Comparison of ENCODE assay signal across 15 cellular contexts in the genomic region with DNA sequence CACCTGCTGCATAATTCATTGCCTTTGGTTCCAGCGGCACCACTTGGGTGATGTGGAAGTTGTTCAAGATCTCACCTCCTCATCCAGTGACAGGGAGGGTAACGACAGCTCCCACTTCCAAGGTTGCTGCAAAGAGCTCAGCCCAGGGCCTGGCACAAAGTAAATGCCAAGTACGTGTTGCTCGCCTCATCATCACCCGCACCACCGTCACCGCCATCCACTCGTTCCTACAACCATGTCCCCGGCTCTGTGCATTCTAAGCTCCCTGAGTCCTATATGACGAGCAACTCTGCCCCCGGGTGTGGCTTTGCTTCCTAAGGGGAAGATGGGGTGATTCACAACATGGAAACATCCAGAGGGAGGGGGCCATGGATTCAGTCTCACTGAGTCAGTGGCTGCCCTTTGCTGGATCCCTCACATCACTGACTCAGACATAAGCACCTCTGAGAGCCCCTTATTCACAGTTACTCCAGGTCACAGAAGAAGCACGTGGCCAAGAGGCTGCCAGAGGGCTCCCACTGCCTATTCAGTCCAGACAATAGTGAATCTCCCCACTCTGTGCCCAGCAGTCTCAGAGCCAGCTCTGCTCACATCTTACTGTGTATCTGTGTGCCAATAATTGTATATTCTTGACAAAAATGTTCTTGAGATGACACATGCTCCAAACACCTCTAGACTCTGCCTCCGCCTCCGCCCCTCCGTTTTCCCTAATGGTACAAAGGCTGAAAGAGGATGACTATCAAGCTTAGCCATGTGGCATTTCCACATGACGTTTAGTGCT.
A peak's percentile ranks its signal among the peaks of the same experiment; 100 is the strongest.
DNase-seq lines count a peak whose midpoint lies in the region; TF ChIP-seq lines count a peak whose summit lies in the region.
"Had no signal": no experiment of that assay in that cellular context is flagged by ENCODE, and none has a peak within 500 bp of the region (broad histone marks: within the 10 kb centered on the region; RNA-seq: fewer than 3 reads in every experiment).

No MANE protein-coding gene starts in this region.

- H2AK5ac ChIP-seq in mesendoderm (ENCODE audit: low read length): no peak overlapping the region

- H3F3A ChIP-seq in MM.1S (ENCODE audit: insufficient read depth, low read length): no peaks in the 10 kb centered on the region

- TF ChIP-seq CTCF in fibroblast of mammary gland (conservative IDR thresholded peaks at IDR 0.05; ENCODE audit: control insufficient read depth, insufficient read depth, low read depth, low read length): no peak
- TF ChIP-seq CTCF in MM.1S (IDR thresholded peaks at IDR 0.05; ENCODE audit: low read length): no peak

- H3K9me2 ChIP-seq in MM.1S (replicated peaks; ENCODE audit: insufficient read depth, low read length): no peaks in the 10 kb centered on the region

- H3K9me3 ChIP-seq in MM.1S (replicated peaks; ENCODE audit: insufficient read depth, low read length): no peaks in the 10 kb centered on the region
- H3K9me3 ChIP-seq: esophagus squamous epithelium had no signal

- H2BK15ac ChIP-seq in mesendoderm (replicated peaks; ENCODE audit: low read depth): no peak overlapping the region

- H3K27me3 ChIP-seq in MM.1S (replicated peaks; ENCODE audit: insufficient read depth, low read length) (no peaks in the 10 kb centered on the region), mesendoderm (ENCODE audit: insufficient read depth, low read length, poor library complexity) (no peaks in the 10 kb centered on the region)
- H3K27me3 ChIP-seq: esophagus squamous epithelium had no signal

- H3K4me2 ChIP-seq in MM.1S (ENCODE audit: low read depth, low read length) (no peak overlapping the region), mesendoderm (ENCODE audit: low read length) (no peak overlapping the region)

- H3K4me3 ChIP-seq in fibroblast of mammary gland (ENCODE audit: control insufficient read depth, low read depth, low read length): no peak overlapping the region
- no peak overlapping the region for H3K4me3 ChIP-seq in skeletal muscle cell (ENCODE audit: low read depth, low read length)
- H3K4me3 ChIP-seq in MM.1S (ENCODE audit: low read length): no peak overlapping the region
- H3K4me3 ChIP-seq in mesendoderm (ENCODE audit: low read length): no peak overlapping the region
- H3K4me3 ChIP-seq: esophagus squamous epithelium had no signal

- no peak overlapping the region for H4K8ac ChIP-seq in mesendoderm (ENCODE audit: low read depth, low read length)

- H2AFZ ChIP-seq in MM.1S (ENCODE audit: low read length): no peak overlapping the region

- H3K79me2 ChIP-seq in MM.1S (ENCODE audit: low read length) (no peaks in the 10 kb centered on the region), mesendoderm (ENCODE audit: control insufficient read depth, insufficient read depth, low read length) (no peaks in the 10 kb centered on the region)

- H3K23ac ChIP-seq in mesendoderm (ENCODE audit: low read length): no peak overlapping the region

- H3K27ac ChIP-seq in MM.1S (ENCODE audit: low read length) (no peak overlapping the region), mesendoderm (ENCODE audit: low read depth, low read length) (no peak overlapping the region)
- H3K27ac ChIP-seq: esophagus squamous epithelium had no signal

- H2BK120ac ChIP-seq in mesendoderm (ENCODE audit: low read depth, low read length): no peak overlapping the region

- H3K4me1 ChIP-seq in MM.1S (ENCODE audit: low read length) (no peaks in the 10 kb centered on the region), mesendoderm (ENCODE audit: control insufficient read depth, low read depth, low read length) (peaks cover 2% of the 10 kb centered on the region)
- H3K4me1 ChIP-seq: esophagus squamous epithelium had no signal

- no peak overlapping the region for H4K5ac ChIP-seq in mesendoderm (ENCODE audit: low read length)

- H3K9ac ChIP-seq in MM.1S (ENCODE audit: low read length): no peak overlapping the region
- no peak overlapping the region for H3K9ac ChIP-seq in mesendoderm (ENCODE audit: low read length)

- no peaks in the 10 kb centered on the region for H4K20me1 ChIP-seq in MM.1S (ENCODE audit: insufficient read depth, low read length)

- no peak overlapping the region for H2BK5ac ChIP-seq in mesendoderm (ENCODE audit: low read length)

- H3K36me3 ChIP-seq in MM.1S (replicated peaks; ENCODE audit: insufficient read depth, low read length) (no peaks in the 10 kb centered on the region), mesendoderm (ENCODE audit: control insufficient read depth, insufficient read depth, low read length) (no peaks in the 10 kb centered on the region)
- H3K36me3 ChIP-seq: esophagus squamous epithelium had no signal

- no peak overlapping the region for H3K18ac ChIP-seq in mesendoderm (ENCODE audit: low read length)

- no CpG with 5 or more reads among the region's 16 CpGs for WGBS in mesendoderm (ENCODE audit: extremely low coverage, insufficient coverage, low lambda C conversion rate)

- H3K56ac ChIP-seq in mesendoderm (ENCODE audit: low read length): no peak overlapping the region

- H3K4ac ChIP-seq in mesendoderm (ENCODE audit: low read depth, low read length): no peak overlapping the region

- peak; percentile 40 for DNase-seq in COLO829 (ENCODE audit: low spot score)
- peak; percentile 27 for DNase-seq in RKO (ENCODE audit: low spot score)
- DNase-seq in fibroblast of mammary gland (ENCODE audit: low read depth): peak; percentile 78
- peak; percentile 43 for DNase-seq in skeletal muscle cell (ENCODE audit: low read depth)
- DNase-seq in NCI-H1436 (lab: John Stamatoyannopoulos, UW): no peak
- no peak for DNase-seq in MM.1S
- DNase-seq in stimulated activated CD4-positive, alpha-beta T cell treated with anti-CD3 and anti-CD28 coated beads, Interleukin-2, amount 100 ng/mL, for 48 hours: no peak
- no peak for DNase-seq in mesendoderm
- DNase-seq: activated naive CD4-positive, alpha-beta T cell treated with anti-CD3 and anti-CD28 coated beads, Interleukin-2, amount 10 ng/mL, durations not matched to agents 7 days and 5 days; CD4-positive, CD25-positive, alpha-beta regulatory T cell; esophagus squamous epithelium; GF-D8; midbrain; NCI-H526 treated with DMSO at 0.1 percent for 48 hours; stimulated activated CD4-positive, alpha-beta T cell treated with anti-CD3 and anti-CD28 coated beads, Interleukin-1b, Interleukin-23, amount 100 ng/mL, for 48 hours had no signal

- H3K79me1 ChIP-seq in mesendoderm (ENCODE audit: low read length): no peaks in the 10 kb centered on the region

Comparison
In these comparisons a context has a peak if more than half of its experiments do, and no peak if none do; other contexts are left out.
1. DNase-seq: peak in COLO829 (single experiment), RKO (single experiment), fibroblast of mammary gland (single experiment) and skeletal muscle cell (single experiment); none in NCI-H1436 (single experiment), MM.1S (single experiment), stimulated activated CD4-positive, alpha-beta T cell treated with anti-CD3 and anti-CD28 coated beads, Interleukin-2, amount 100 ng/mL, for 48 hours (0 of 2) and mesendoderm (single experiment).